In genomic region chr1:23558140-23558871, GRCh38 we compare ENCODE assay signal across 8 cellular contexts. TPM values are rescaled to one million over a fixed set of nuclear protein-coding genes. Genes with fewer than 3 reads are reported as not detected.
DNase-seq lines count a peak whose midpoint lies in the region; ATAC-seq and TF ChIP-seq lines count a peak whose summit lies in the region.

No MANE protein-coding gene starts in this region.

- TF ChIP-seq CTCF in AG04450 (IDR thresholded peaks at IDR 0.05; ENCODE audit: low read depth, low read length) (no peak), H9 (conservative IDR thresholded peaks at IDR 0.05) (no peak), RWPE1 (conservative IDR thresholded peaks at IDR 0.05; ENCODE audit: low read depth) (no peak), brain (conservative IDR thresholded peaks at IDR 0.05) (no peak)

- peak overlapping the region; percentile 82 for H3K4me2 ChIP-seq in H9 (ENCODE audit: insufficient read depth, insufficient read length, low read length)

- H3K36me3 Mint-ChIP-seq in H9 (ENCODE audit: insufficient read depth in 1 of 3, low read depth in 3 of 3) (peaks cover 11 to 20% (median 13%) of the 10 kb centered on the region in 3 experiments; a peak in 6 of 7 replicates), brain (peaks cover 5% of the 10 kb centered on the region)
- H3K36me3 Mint-ChIP-seq in stimulated activated naive CD8-positive, alpha-beta T cell treated with anti-CD3 and anti-CD28 coated beads, Interleukin-15, Interleukin-2, amounts not matched to agents 100 ng/mL and 50 ng/mL, for 24 hours (ENCODE audit: low read depth) = peaks cover 20% of the 10 kb centered on the region

- peaks cover 7% of the 10 kb centered on the region; the same call in 1 of the 2 replicates for H3K79me2 ChIP-seq in H9 (ENCODE audit: insufficient read depth, low read length)

- H3K23me2 ChIP-seq in H9 (ENCODE audit: insufficient read length, low read depth, low read length, poor library complexity, severe bottlenecking) = peaks cover 29% of the 10 kb centered on the region

- no peak overlapping the region for H4K8ac ChIP-seq in H9 (replicated peaks; ENCODE audit: insufficient read length, low read depth, low read length)

- H3K9me3 ChIP-seq in AG04450 (ENCODE audit: control insufficient read depth, insufficient read depth, low read length) (no peaks in the 10 kb centered on the region; the same call in 1 of the 2 replicates), H9 (ENCODE audit: control insufficient read depth, low read depth, low read length) (no peaks in the 10 kb centered on the region)

- H2BK5ac ChIP-seq in H9 (ENCODE audit: insufficient read length, low read length) = no peak overlapping the region

- peaks cover 14% of the 10 kb centered on the region; the same call in 1 of the 2 replicates for H3K4me1 ChIP-seq in H9 (ENCODE audit: insufficient read depth, low read length)

- no peak overlapping the region for H2BK20ac ChIP-seq in H9 (ENCODE audit: low read depth, low read length, poor library complexity, severe bottlenecking)

- H3K23ac ChIP-seq in H9 (ENCODE audit: insufficient read length, low read depth, low read length) = no peak overlapping the region

- no peak overlapping the region for H2AFZ ChIP-seq in H9 (ENCODE audit: low read length)

- H2AK5ac ChIP-seq in H9 (ENCODE audit: insufficient read length, low read length) = no peak overlapping the region

- H4K5ac ChIP-seq in H9 (ENCODE audit: insufficient read length, low read depth, low read length) = no peak overlapping the region

- H2BK120ac ChIP-seq in H9 (ENCODE audit: low read depth, low read length, poor library complexity, severe bottlenecking) = no peak overlapping the region

- H3K27me3 ChIP-seq in AG04450 (ENCODE audit: control insufficient read depth, insufficient read depth, low read length) = no peaks in the 10 kb centered on the region
- no peaks in the 10 kb centered on the region for H3K27me3 ChIP-seq in H9 (ENCODE audit: insufficient read depth, low read length)

- H3T11ph ChIP-seq in H9 (ENCODE audit: low read length) = no peak overlapping the region

- H3K27ac Mint-ChIP-seq in H9 = peak overlapping the region; percentile 39 to 93 (median 81); a peak in 5 of 7 replicates
- peak overlapping the region; percentile 88 to 98 (median 98) for H3K27ac Mint-ChIP-seq in brain
- peak overlapping the region; percentile 89 for H3K27ac Mint-ChIP-seq in stimulated activated naive CD8-positive, alpha-beta T cell treated with anti-CD3 and anti-CD28 coated beads, Interleukin-15, Interleukin-2, amounts not matched to agents 100 ng/mL and 50 ng/mL, for 24 hours

- H3K9me3 Mint-ChIP-seq in H9 = no peaks in the 10 kb centered on the region; a peak in 1 of 5 replicates
- H3K9me3 Mint-ChIP-seq in brain = peaks cover 0 to 2% (median 0%) of the 10 kb centered on the region in 5 experiments
- no peaks in the 10 kb centered on the region for H3K9me3 Mint-ChIP-seq in stimulated activated naive CD8-positive, alpha-beta T cell treated with anti-CD3 and anti-CD28 coated beads, Interleukin-15, Interleukin-2, amounts not matched to agents 100 ng/mL and 50 ng/mL, for 24 hours

- H4K20me1 ChIP-seq in H9 (ENCODE audit: control insufficient read depth, insufficient read depth, insufficient read length) = no peaks in the 10 kb centered on the region

- peak overlapping the region; percentile 98 for H3K27ac ChIP-seq in AG04450 (ENCODE audit: low read depth, low read length)
- no peak overlapping the region for H3K27ac ChIP-seq in H9 (ENCODE audit: insufficient read length, low read depth, low read length)
- peak overlapping the region; percentile 96 for H3K27ac ChIP-seq in RWPE1

- no peak overlapping the region for H4K91ac ChIP-seq in H9 (ENCODE audit: insufficient read length, low read depth, low read length)

- peak overlapping the region; percentile 40 for H3K18ac ChIP-seq in H9 (ENCODE audit: insufficient read length, low read depth, low read length)

- H2BK15ac ChIP-seq in H9 (ENCODE audit: low read depth, low read length) = no peak overlapping the region

- H3K56ac ChIP-seq in H9 (ENCODE audit: insufficient read length, low read depth, low read length) = no peak overlapping the region

- POLR2A ChIA-PET in AG04450 (lab: Yijun Ruan, JAX) = interaction anchor here (0.7 to 3.8 kb wide), 9 partner anchors 19 to 205 kb away, joined by 3 to 57 read pairs (median 11); partner anchors contain the start of gene ASAP3
- POLR2A ChIA-PET in RWPE1 (lab: Yijun Ruan, JAX; ENCODE audit: low non-redundant PET) = interaction anchor here (1.0 to 1.5 kb wide), 4 partner anchors 34 to 79 kb away, joined by 3 to 4 read pairs (median 4); no protein-coding TSS in a partner anchor

- peak overlapping the region; percentile 14 for H3K14ac ChIP-seq in H9 (ENCODE audit: insufficient read depth, low read length)

- H3K4me1 Mint-ChIP-seq in H9 (peaks cover 71 to 79% of the 10 kb centered on the region in 2 experiments), brain (peaks cover 85% of the 10 kb centered on the region)
- H3K4me1 Mint-ChIP-seq in stimulated activated naive CD8-positive, alpha-beta T cell treated with anti-CD3 and anti-CD28 coated beads, Interleukin-15, Interleukin-2, amounts not matched to agents 100 ng/mL and 50 ng/mL, for 24 hours (ENCODE audit: low read depth) = peaks cover 82% of the 10 kb centered on the region

- DNase-seq in AG04450 (ENCODE audit: low read depth, low spot score) (no peak), H9 (peak; percentile 52), RWPE1 (ENCODE audit: low spot score) (peak; percentile 54), left kidney (ENCODE audit: low read depth, low spot score) (peak; percentile 93), AG08396 (ENCODE audit: low spot score) (no peak)

- no peak overlapping the region for H3K4ac ChIP-seq in H9 (ENCODE audit: low read depth, low read length)

- no peak overlapping the region for H2BK12ac ChIP-seq in H9 (ENCODE audit: insufficient read length, low read depth, low read length)

- H3K79me1 ChIP-seq in H9 (ENCODE audit: insufficient read depth, low read depth, low read length, poor library complexity, severe bottlenecking) = no peaks in the 10 kb centered on the region

- CTCF ChIA-PET in AG04450 (lab: Charles Lee) = interaction anchor here (1.2 to 5.3 kb wide), 4 partner anchors 13 to 79 kb away, joined by 3 to 28 read pairs (median 11); no protein-coding TSS in a partner anchor
- CTCF ChIA-PET in RWPE1 (lab: Yijun Ruan, JAX) = interaction anchor here (0.7 to 2.8 kb wide), 4 partner anchors 61 to 82 kb away, joined by 3 to 12 read pairs (median 8); no protein-coding TSS in a partner anchor

- H3K9ac ChIP-seq in H9 (ENCODE audit: extremely low read depth, insufficient read length, low read length) = peak overlapping the region; percentile 63

- H3K4me3 Mint-ChIP-seq in H9 (peak overlapping the region; percentile 86 to 91), brain (peak overlapping the region; percentile 86 to 92 (median 89))
- peak overlapping the region; percentile 85 for H3K4me3 Mint-ChIP-seq in stimulated activated naive CD8-positive, alpha-beta T cell treated with anti-CD3 and anti-CD28 coated beads, Interleukin-15, Interleukin-2, amounts not matched to agents 100 ng/mL and 50 ng/mL, for 24 hours

- peak overlapping the region; percentile 86 for H3K4me3 ChIP-seq in AG04450 (ENCODE audit: low read depth, low read length)

- no CpG with 5 or more reads among the region's 34 CpGs for WGBS in H9 (ENCODE audit: extremely low coverage, insufficient read length, low lambda C conversion rate)

- H3K27me3 Mint-ChIP-seq in H9 (ENCODE audit: low read depth) (peaks cover 16% of the 10 kb centered on the region), brain (peaks cover 51% of the 10 kb centered on the region)
- H3K27me3 Mint-ChIP-seq in stimulated activated naive CD8-positive, alpha-beta T cell treated with anti-CD3 and anti-CD28 coated beads, Interleukin-15, Interleukin-2, amounts not matched to agents 100 ng/mL and 50 ng/mL, for 24 hours = peaks cover 9% of the 10 kb centered on the region

- no peak for ATAC-seq in HG02885 (IDR thresholded peaks at IDR 0.05; ENCODE audit: poor library complexity, unreplicated experiment)

RNA-seq across cellular contexts. Expression of gene ID3, which starts 1.0 kb away (rescaled TPM):
- 15.3 and 25.0 TPM in 2 replicates for polyA plus RNA-seq in AG04450 (2011; rRNA removed)
- 27.0 and 45.8 TPM in 2 replicates for polyA minus RNA-seq in AG04450 (2011; rRNA and poly(A)+ RNA removed)
- 113 and 119 TPM in 2 replicates for total RNA-seq in H9 (2021)
- polyA plus RNA-seq in brain (ENCODE audit: insufficient read depth, low read depth, low replicate concordance) = 60.1 TPM

RNA-seq across cellular contexts. Expression of gene E2F2, which starts 27.3 kb away (rescaled TPM):
- 0.05 and 0.06 TPM in 2 replicates for polyA plus RNA-seq in AG04450 (2011; rRNA removed)
- polyA minus RNA-seq in AG04450 (2011; rRNA and poly(A)+ RNA removed) = 0.26 and 0.46 TPM in 2 replicates
- 5.1 TPM in 2 replicates for total RNA-seq in H9 (2021)
- 10.2 TPM for polyA plus RNA-seq in brain (ENCODE audit: insufficient read depth, low read depth, low replicate concordance)

Comparison
In these comparisons a context has a peak if more than half of its experiments do, and no peak if none do; other contexts are left out.
1. DNase-seq: peak in H9 (single experiment), RWPE1 (single experiment) and left kidney (single experiment); none in AG04450 (single experiment) and AG08396 (single experiment).
2. RNA of gene E2F2, which starts 27.3 kb away (polyA plus RNA-seq): 10.2 TPM in brain (single experiment); 0.05 to 0.06 TPM in AG04450; every median in the first group is over 10 times any median in the second.
3. Peak in every context shown above with its lines, with median percentiles within 50 percentile points of each other: H3K27ac Mint-ChIP-seq and H3K4me3 Mint-ChIP-seq.